ENCODE assay signal across 22 cellular contexts in genomic region chr17:73319766-73320165, GRCh38. TPM values are rescaled to one million over a fixed set of nuclear protein-coding genes. Genes with fewer than 3 reads are reported as not detected.
"Had no signal": no experiment of that assay in that cellular context is flagged by ENCODE, and none has a peak within 500 bp of the region (broad histone marks: within the 10 kb centered on the region; RNA-seq: fewer than 3 reads in every experiment).

No MANE protein-coding gene starts in this region.

- H3K4me2 ChIP-seq: KMS-11 had no signal

- H3K27ac ChIP-seq: KMS-11 had no signal

- H3K9ac ChIP-seq: KMS-11 had no signal

- DNase-seq: IMR-90, Kasumi-1, MM.1S, NCI-H1092 treated with DMSO at 0.1 percent for 48 hours, NCI-H1436, NCI-H2029, NCI-H2081 treated with DMSO at 0.1 percent for 48 hours, NCI-H2171, NCI-H226, NCI-H446, NCI-H510A, NCI-H524 treated with DMSO at 0.1 percent for 48 hours, NCI-H69, NCI-H774, Right ventricle myocardium superior, RPMI8226 had no signal

- ATAC-seq: HepG2 had no signal

- FAIRE-seq: HepG2, RCC 7860 had no signal

RNA-seq across cellular contexts. Expression of gene CPSF4L, which starts 58.1 kb away (rescaled TPM):
- total RNA-seq: HT1080, IMR-90, M059J, Right ventricle myocardium superior, SK-MEL-5 had no signal
- polyA plus RNA-seq: IMR-90 had no signal
